In the genomic region with DNA sequence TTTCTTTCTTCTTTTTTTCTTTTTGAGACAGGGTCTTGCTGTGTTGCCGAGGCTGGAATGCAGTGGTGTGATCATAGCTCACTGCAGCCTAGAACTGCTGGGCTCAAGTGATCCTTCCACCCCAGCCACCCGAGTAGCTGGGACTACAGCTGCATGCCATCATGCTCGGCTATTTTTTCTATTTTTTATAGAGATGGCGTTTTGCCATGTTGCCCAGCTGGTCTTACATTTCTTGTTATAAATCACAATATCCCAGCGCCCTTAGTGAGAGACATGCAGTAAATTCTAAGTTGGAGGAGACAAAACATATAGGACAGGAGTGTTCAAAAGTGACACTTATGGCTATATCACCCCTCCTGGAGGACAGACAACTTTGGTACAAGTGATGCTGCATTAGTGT, we compare ENCODE assay signal across 16 cellular contexts.
"Had no signal": no experiment of that assay in that cellular context is flagged by ENCODE, and none has a peak within 500 bp of the region (broad histone marks: within the 10 kb centered on the region; RNA-seq: fewer than 3 reads in every experiment).

No MANE protein-coding gene starts in this region.

- H3K27me3 ChIP-seq: ovary, upper lobe of left lung had no signal

- H3K36me3 ChIP-seq: esophagus muscularis mucosa, left ventricle myocardium inferior, ovary, thoracic aorta, upper lobe of left lung had no signal

- H3K4me3 ChIP-seq: esophagus muscularis mucosa, left ventricle myocardium inferior, ovary, psoas muscle, thoracic aorta, upper lobe of left lung had no signal

- H3K9me3 ChIP-seq: esophagus muscularis mucosa, left ventricle myocardium inferior, ovary, psoas muscle, thoracic aorta, upper lobe of left lung had no signal

- H3K4me1 ChIP-seq: esophagus muscularis mucosa, upper lobe of left lung had no signal

- DNase-seq: activated CD4-positive, alpha-beta T cell treated with anti-CD3 and anti-CD28 coated beads, Interleukin-2, amount 10 ng/mL, durations not matched to agents 7 days and 5 days; activated effector memory CD4-positive, alpha-beta T cell treated with anti-CD3 and anti-CD28 coated beads, Interleukin-2, amount 50 U/mL, for 16 hours; activated T-cell treated with anti-CD3 and anti-CD28 coated beads, Interleukin-2, amount 50 U/mL, for 72 hours; effector CD8-positive, alpha-beta T cell; foreskin melanocyte; glutamatergic neuron; left ventricle myocardium inferior; mammary epithelial cell; midbrain; naive B cell; ovary; psoas muscle; stimulated activated CD4-positive, alpha-beta T cell treated with anti-CD3 and anti-CD28 coated beads, Interleukin-4, amount 100 ng/mL, for 4 hours; upper lobe of left lung had no signal

- H3K27ac ChIP-seq: esophagus muscularis mucosa, left ventricle myocardium inferior, ovary, psoas muscle, thoracic aorta, upper lobe of left lung had no signal
